In the genomic region with DNA sequence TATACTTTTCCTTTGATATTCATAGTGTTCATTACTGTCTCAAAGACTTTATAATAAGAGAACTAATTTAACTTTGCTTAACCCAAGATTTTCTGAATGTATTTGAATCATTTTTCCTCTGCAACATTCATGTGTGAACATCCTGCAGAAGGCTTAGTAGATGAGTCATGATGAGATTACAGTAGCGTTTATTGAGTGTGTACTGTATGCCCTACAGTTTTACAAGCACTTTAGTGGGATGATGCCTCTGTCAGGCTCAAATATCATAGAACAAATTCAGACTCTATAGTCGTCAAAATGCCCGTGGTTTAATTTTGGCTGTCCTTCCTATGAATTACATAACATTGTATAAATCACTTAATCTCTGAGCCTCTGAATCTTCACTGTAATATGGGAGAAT, we compare ENCODE assay signal across 10 cellular contexts. TPM values are rescaled to one million over a fixed set of nuclear protein-coding genes. Genes with fewer than 3 reads are reported as not detected.
DNase-seq lines count a peak whose midpoint lies in the region; ATAC-seq, FAIRE-seq and TF ChIP-seq lines count a peak whose summit lies in the region.
"Had no signal": no experiment of that assay in that cellular context is flagged by ENCODE, and none has a peak within 500 bp of the region (broad histone marks: within the 10 kb centered on the region; RNA-seq: fewer than 3 reads in every experiment).

No MANE protein-coding gene starts in this region.

- peak; percentile 38 for FAIRE-seq in HTR-8/SVneo (lab: Jason Lieb, UNC)

- peak; percentile 28 for ATAC-seq in activated CD8-positive, alpha-beta T cell treated with anti-CD3 and anti-CD28 coated beads, Interleukin-2, amount 10 ng/mL, durations not matched to agents 7 days and 5 days
- ATAC-seq in memory B cell (ENCODE audit: low read depth), result no peak
- ATAC-seq in GM21381 (IDR thresholded peaks at IDR 0.05; ENCODE audit: unreplicated experiment), result no peak
- ATAC-seq in GM18909 (IDR thresholded peaks at IDR 0.05; ENCODE audit: poor library complexity, unreplicated experiment), result no peak

- peaks cover 10% of the 10 kb centered on the region for H3K36me3 ChIP-seq in CD8-positive, alpha-beta memory T cell (ENCODE audit: insufficient read depth, low read length)
- H3K36me3 ChIP-seq: prostate gland had no signal

- peak overlapping the region; percentile 2 for H3K27ac ChIP-seq in CD8-positive, alpha-beta memory T cell (ENCODE audit: low read depth, low read length)
- H3K27ac ChIP-seq: prostate gland had no signal

- CTCF ChIA-PET in CD8-positive, alpha-beta memory T cell (lab: Charles Lee), result interaction anchor here (0.7 to 17.8 kb wide), 12 partner anchors 8 to 369 kb away, joined by 3 to 263 read pairs (median 4); no protein-coding TSS in a partner anchor
- CTCF ChIA-PET in activated CD8-positive, alpha-beta T cell treated with anti-CD3 and anti-CD28 coated beads, Interleukin-2, amount 10 ng/mL, durations not matched to agents 7 days and 5 days (lab: Charles Lee), result interaction anchor here (0.7 to 10.2 kb wide), 13 partner anchors 13 to 105 kb away, joined by 3 to 178 read pairs (median 5); no protein-coding TSS in a partner anchor

- peaks cover 94 to 100% (median 99%) of the 10 kb centered on the region in 3 donors for H3K4me1 Mint-ChIP-seq in CD8-positive, alpha-beta memory T cell
- peaks cover 95% of the 10 kb centered on the region for H3K4me1 Mint-ChIP-seq in activated CD8-positive, alpha-beta T cell treated with anti-CD3 and anti-CD28 coated beads, Interleukin-2, amount 10 ng/mL, durations not matched to agents 7 days and 5 days (ENCODE audit: low read depth)
- H3K4me1 Mint-ChIP-seq in memory B cell, result peaks cover 31% of the 10 kb centered on the region
- peaks cover 10% of the 10 kb centered on the region for H3K4me1 Mint-ChIP-seq in endothelial cell (ENCODE audit: unreplicated experiment)

- H3K27me3 ChIP-seq in CD8-positive, alpha-beta memory T cell (ENCODE audit: insufficient read depth, low read length, poor library complexity, severe bottlenecking), result no peaks in the 10 kb centered on the region

- no peak for TF ChIP-seq CTCF in endothelial cell (IDR thresholded peaks at IDR 0.05; ENCODE audit: unreplicated experiment)

- H3K9me3 ChIP-seq in CD8-positive, alpha-beta memory T cell (ENCODE audit: low read length), result no peaks in the 10 kb centered on the region
- H3K9me3 ChIP-seq: prostate gland had no signal

- POLR2A ChIA-PET in CD8-positive, alpha-beta memory T cell (lab: Charles Lee), result interaction anchor here (0.7 to 9.9 kb wide), 6 partner anchors 13 to 39 kb away, joined by 3 to 135 read pairs (median 12); no protein-coding TSS in a partner anchor
- POLR2A ChIA-PET in activated CD8-positive, alpha-beta T cell treated with anti-CD3 and anti-CD28 coated beads, Interleukin-2, amount 10 ng/mL, durations not matched to agents 7 days and 5 days (lab: Charles Lee), result interaction anchor here (0.7 to 7.0 kb wide), 8 partner anchors 11 to 106 kb away, joined by 3 to 84 read pairs (median 10); no protein-coding TSS in a partner anchor

- H3K9me3 Mint-ChIP-seq in CD8-positive, alpha-beta memory T cell, result no peaks in the 10 kb centered on the region
- peaks cover 9% of the 10 kb centered on the region for H3K9me3 Mint-ChIP-seq in activated CD8-positive, alpha-beta T cell treated with anti-CD3 and anti-CD28 coated beads, Interleukin-2, amount 10 ng/mL, durations not matched to agents 7 days and 5 days (ENCODE audit: insufficient read depth)
- H3K9me3 Mint-ChIP-seq in memory B cell (peaks cover 4% of the 10 kb centered on the region), endothelial cell (ENCODE audit: unreplicated experiment) (no peaks in the 10 kb centered on the region)

- H3K27me3 Mint-ChIP-seq in CD8-positive, alpha-beta memory T cell, result no peaks in the 10 kb centered on the region
- H3K27me3 Mint-ChIP-seq in activated CD8-positive, alpha-beta T cell treated with anti-CD3 and anti-CD28 coated beads, Interleukin-2, amount 10 ng/mL, durations not matched to agents 7 days and 5 days (ENCODE audit: low read depth), result no peaks in the 10 kb centered on the region
- H3K27me3 Mint-ChIP-seq in memory B cell (no peaks in the 10 kb centered on the region), endothelial cell (ENCODE audit: unreplicated experiment) (peaks cover 2% of the 10 kb centered on the region)

- H3K36me3 Mint-ChIP-seq in CD8-positive, alpha-beta memory T cell, result peaks cover 8 to 48% (median 34%) of the 10 kb centered on the region in 3 donors
- H3K36me3 Mint-ChIP-seq in activated CD8-positive, alpha-beta T cell treated with anti-CD3 and anti-CD28 coated beads, Interleukin-2, amount 10 ng/mL, durations not matched to agents 7 days and 5 days (ENCODE audit: low read depth), result peaks cover 67% of the 10 kb centered on the region
- H3K36me3 Mint-ChIP-seq in memory B cell (peaks cover 3% of the 10 kb centered on the region), endothelial cell (ENCODE audit: low read depth, unreplicated experiment) (no peaks in the 10 kb centered on the region)

- H3K4me3 ChIP-seq in CD8-positive, alpha-beta memory T cell (ENCODE audit: low read length), result peak overlapping the region; percentile 61
- H3K4me3 ChIP-seq: prostate gland had no signal

- DNase-seq in CD8-positive, alpha-beta memory T cell, result no peak
- DNase-seq in HTR-8/SVneo (ENCODE audit: insufficient read length, low spot score) (no peak), memory B cell (ENCODE audit: low spot score in 2 of 2) (no peak), NCI-H748 treated with DMSO at 0.1 percent for 48 hours (lab: John Stamatoyannopoulos, UW) (no peak), endothelial cell (ENCODE audit: low spot score) (no peak)
- no peak for DNase-seq in activated CD8-positive, alpha-beta T cell treated with anti-CD3 and anti-CD28 coated beads, Interleukin-2, amount 10 ng/mL, durations not matched to agents 7 days and 5 days
- DNase-seq: NCI-H82 had no signal

- peak overlapping the region; percentile 77 to 97 (median 93) for H3K27ac Mint-ChIP-seq in CD8-positive, alpha-beta memory T cell
- H3K27ac Mint-ChIP-seq in activated CD8-positive, alpha-beta T cell treated with anti-CD3 and anti-CD28 coated beads, Interleukin-2, amount 10 ng/mL, durations not matched to agents 7 days and 5 days, result peak overlapping the region; percentile 87
- peak overlapping the region; percentile 21 for H3K27ac Mint-ChIP-seq in memory B cell
- no peak overlapping the region for H3K27ac Mint-ChIP-seq in endothelial cell (ENCODE audit: unreplicated experiment)

- H3K4me3 Mint-ChIP-seq in CD8-positive, alpha-beta memory T cell, result peak overlapping the region; percentile 60 to 84 (median 74)
- H3K4me3 Mint-ChIP-seq in activated CD8-positive, alpha-beta T cell treated with anti-CD3 and anti-CD28 coated beads, Interleukin-2, amount 10 ng/mL, durations not matched to agents 7 days and 5 days, result peak overlapping the region; percentile 64
- H3K4me3 Mint-ChIP-seq in memory B cell (no peak overlapping the region), endothelial cell (ENCODE audit: unreplicated experiment) (no peak overlapping the region)

- peaks cover 96% of the 10 kb centered on the region for H3K4me1 ChIP-seq in CD8-positive, alpha-beta memory T cell (ENCODE audit: insufficient read depth, low read length)
- H3K4me1 ChIP-seq: prostate gland had no signal

RNA-seq across cellular contexts. Expression of a gene that starts 41.2 kb away (rescaled TPM):
- 10 to 100 TPM; 75.9 to 84.2 TPM for total RNA-seq in CD8-positive, alpha-beta memory T cell
- polyA plus RNA-seq in CD8-positive, alpha-beta memory T cell, result 282 TPM
- 100 to 1,000 TPM; 198 to 215 TPM for total RNA-seq in activated CD8-positive, alpha-beta T cell treated with anti-CD3 and anti-CD28 coated beads, Interleukin-2, amount 10 ng/mL, durations not matched to agents 7 days and 5 days
- 0.31 TPM for total RNA-seq in endothelial cell (ENCODE audit: unreplicated experiment)

Comparison
In these comparisons a context has a peak if more than half of its experiments do, and no peak if none do; other contexts are left out.
1. H3K4me3 Mint-ChIP-seq: peak in CD8-positive, alpha-beta memory T cell (7 of 7) and activated CD8-positive, alpha-beta T cell treated with anti-CD3 and anti-CD28 coated beads, Interleukin-2, amount 10 ng/mL, durations not matched to agents 7 days and 5 days (single experiment); none in memory B cell (single experiment) and endothelial cell (single experiment).
2. RNA of a gene that starts 41.2 kb away (total RNA-seq): 198 to 215 TPM in activated CD8-positive, alpha-beta T cell treated with anti-CD3 and anti-CD28 coated beads, Interleukin-2, amount 10 ng/mL, durations not matched to agents 7 days and 5 days and 75.9 to 84.2 TPM in CD8-positive, alpha-beta memory T cell; 0.31 TPM in endothelial cell (single experiment); every median in the first group is over 10 times any median in the second.